In genomic region chr2:36732701-36733036, GRCh38 we compare ENCODE assay signal across 1 cellular context.
TF ChIP-seq lines count a peak whose summit lies in the region.

No MANE protein-coding gene starts in this region.

TF ChIP-seq in K562, 482 proteins besides CTCF, POLR2A, EP300 and RAD21:
- TF ChIP-seq ZFP36 (IDR thresholded peaks at IDR 0.05; ENCODE audit: low read depth, low read length, partially characterized antibody), result peak; percentile 72
- TF ChIP-seq ZNF146 (CRISPR knock-in tag; IDR thresholded peaks at IDR 0.05; ENCODE audit: unreplicated experiment), result no peak
